ENCODE assay signal across 22 cellular contexts in the genomic region with DNA sequence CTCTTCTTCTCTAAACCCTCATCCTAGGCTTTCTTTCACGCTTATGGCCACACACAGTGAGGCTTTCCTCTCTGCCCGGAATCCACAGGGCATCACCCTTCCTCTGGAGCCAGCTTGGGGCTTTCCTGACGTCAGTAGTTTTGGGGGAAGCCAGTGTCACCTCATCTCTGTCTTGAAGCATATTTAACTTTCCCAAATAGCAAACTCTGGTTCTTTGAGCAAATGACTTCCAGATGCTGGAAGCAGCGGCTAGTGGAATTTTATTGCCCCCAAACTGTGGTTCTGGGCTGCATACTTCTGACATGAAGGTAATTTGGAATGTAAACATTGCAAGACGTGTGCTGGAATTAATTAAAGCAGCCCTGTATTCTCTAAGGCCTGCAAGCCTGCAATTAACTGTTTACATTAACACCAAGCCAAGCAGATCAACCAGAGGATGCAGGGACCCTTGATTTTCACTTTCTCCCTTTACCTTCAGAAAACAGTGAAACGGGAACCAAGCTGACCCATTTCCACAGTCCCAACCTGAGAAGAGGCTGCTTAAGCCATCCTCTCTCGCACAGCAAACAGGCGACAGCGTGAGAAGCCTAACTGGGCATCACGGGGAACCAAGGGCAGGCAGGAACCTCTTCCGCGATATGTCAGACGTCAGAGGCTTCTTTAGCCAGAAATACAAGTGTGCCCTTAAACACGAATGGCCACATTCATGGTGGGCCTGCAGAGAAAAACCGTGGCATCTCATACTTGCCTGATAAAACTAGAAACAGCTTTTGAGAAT.
DNase-seq lines count a peak whose midpoint lies in the region; TF ChIP-seq lines count a peak whose summit lies in the region.
"Had no signal": no experiment of that assay in that cellular context is flagged by ENCODE, and none has a peak within 500 bp of the region (broad histone marks: within the 10 kb centered on the region; RNA-seq: fewer than 3 reads in every experiment).

No MANE protein-coding gene starts in this region.

- H3K4me3 ChIP-seq in left ventricle myocardium inferior, result no peak overlapping the region
- H3K4me3 ChIP-seq: heart left ventricle had no signal

- H3K36me3 ChIP-seq in left ventricle myocardium inferior, result no peaks in the 10 kb centered on the region
- H3K36me3 ChIP-seq: heart left ventricle had no signal

- H3K4me3 Mint-ChIP-seq in nephron, result no peak overlapping the region
- H3K4me3 Mint-ChIP-seq: activated CD4-positive, alpha-beta T cell treated with anti-CD3 and anti-CD28 coated beads, Interleukin-2, amount 10 ng/mL, durations not matched to agents 7 days and 5 days; neural crest cell; T-helper 2 cell treated with Interferon-gamma antibody and Interleukin-4, amounts not matched to agents 5 μg/mL and 100 μg/mL, for 36 hours had no signal

- H3K27ac ChIP-seq in left ventricle myocardium inferior (replicated peaks), result no peak overlapping the region
- no peak overlapping the region for H3K27ac ChIP-seq in substantia nigra (ENCODE audit: low read depth, low read length, poor library complexity, severe bottlenecking)
- H3K27ac ChIP-seq: KMS-11, RWPE1 had no signal

- DNase-seq in AG08395 (ENCODE audit: low spot score) (peak; percentile 90), HS-5 (ENCODE audit: low read depth) (peak; percentile 70), dedifferentiated amniotic fluid mesenchymal stem cell (ENCODE audit: extremely low spot score) (peak; percentile 68), CD1c-positive myeloid dendritic cell (ENCODE audit: extremely low spot score) (no peak), left ventricle myocardium inferior (no peak), substantia nigra (lab: John Stamatoyannopoulos, UW) (no peak)
- DNase-seq in stimulated activated CD4-positive, alpha-beta T cell treated with anti-CD3 and anti-CD28 coated beads, Interleukin-15, amount 100 ng/mL, for 24 hours, result no peak
- DNase-seq: activated CD4-positive, alpha-beta T cell treated with anti-CD3 and anti-CD28 coated beads, Interleukin-2, amount 10 ng/mL, durations not matched to agents 7 days and 5 days; activated T-cell treated with anti-CD3 and anti-CD28 coated beads, Interleukin-2, amount 50 U/mL, for 48 hours; amygdala; DMS79; effector CD4-positive, alpha-beta T cell; heart left ventricle; left colon; NCI-H1694; NCI-H524 treated with DMSO at 0.1 percent for 48 hours; small intestine had no signal

- peaks cover 54% of the 10 kb centered on the region for H3K4me1 ChIP-seq in left ventricle myocardium inferior

- no peaks in the 10 kb centered on the region for H3K36me3 Mint-ChIP-seq in nephron (ENCODE audit: low read depth)

- peaks cover 8% of the 10 kb centered on the region for H3K9me3 ChIP-seq in left ventricle myocardium inferior (replicated peaks)

- H3K27me3 ChIP-seq in left ventricle myocardium inferior (ENCODE audit: low read depth), result no peaks in the 10 kb centered on the region
- H3K27me3 ChIP-seq: heart left ventricle had no signal

- H3K27ac Mint-ChIP-seq in nephron, result peak overlapping the region in 2 of 3 experiments; percentile 22 to 59
- H3K27ac Mint-ChIP-seq: activated CD4-positive, alpha-beta T cell treated with anti-CD3 and anti-CD28 coated beads, Interleukin-2, amount 10 ng/mL, durations not matched to agents 7 days and 5 days; T-helper 2 cell treated with Interferon-gamma antibody and Interleukin-4, amounts not matched to agents 5 μg/mL and 100 μg/mL, for 36 hours had no signal

- intact Hi-C loops in left ventricle myocardium inferior (cut with micrococcal nuclease), result no loop called here

- TF ChIP-seq CTCF in nephron (IDR thresholded peaks at IDR 0.05; ENCODE audit: unreplicated experiment in 3 of 3), result no peak
- TF ChIP-seq CTCF in left ventricle myocardium inferior (IDR thresholded peaks at IDR 0.05; ENCODE audit: borderline replicate concordance), result no peak

- no peaks in the 10 kb centered on the region for H3K9me3 Mint-ChIP-seq in nephron
- H3K9me3 Mint-ChIP-seq: activated CD4-positive, alpha-beta T cell treated with anti-CD3 and anti-CD28 coated beads, Interleukin-2, amount 10 ng/mL, durations not matched to agents 7 days and 5 days; T-helper 2 cell treated with Interferon-gamma antibody and Interleukin-4, amounts not matched to agents 5 μg/mL and 100 μg/mL, for 36 hours had no signal

- peaks cover 11% of the 10 kb centered on the region for H3K4me1 Mint-ChIP-seq in nephron
- H3K4me1 Mint-ChIP-seq: activated CD4-positive, alpha-beta T cell treated with anti-CD3 and anti-CD28 coated beads, Interleukin-2, amount 10 ng/mL, durations not matched to agents 7 days and 5 days had no signal

- peaks cover 4% of the 10 kb centered on the region for H3K27me3 Mint-ChIP-seq in nephron (ENCODE audit: low read depth)
- H3K27me3 Mint-ChIP-seq: activated CD4-positive, alpha-beta T cell treated with anti-CD3 and anti-CD28 coated beads, Interleukin-2, amount 10 ng/mL, durations not matched to agents 7 days and 5 days had no signal

Comparison
In these comparisons a context has a peak if more than half of its experiments do, and no peak if none do; other contexts are left out.
1. DNase-seq: peak in AG08395 (single experiment), HS-5 (single experiment) and dedifferentiated amniotic fluid mesenchymal stem cell (single experiment); none in CD1c-positive myeloid dendritic cell (single experiment), stimulated activated CD4-positive, alpha-beta T cell treated with anti-CD3 and anti-CD28 coated beads, Interleukin-15, amount 100 ng/mL, for 24 hours (single experiment), left ventricle myocardium inferior (single experiment) and substantia nigra (0 of 49).